In the genomic region with DNA sequence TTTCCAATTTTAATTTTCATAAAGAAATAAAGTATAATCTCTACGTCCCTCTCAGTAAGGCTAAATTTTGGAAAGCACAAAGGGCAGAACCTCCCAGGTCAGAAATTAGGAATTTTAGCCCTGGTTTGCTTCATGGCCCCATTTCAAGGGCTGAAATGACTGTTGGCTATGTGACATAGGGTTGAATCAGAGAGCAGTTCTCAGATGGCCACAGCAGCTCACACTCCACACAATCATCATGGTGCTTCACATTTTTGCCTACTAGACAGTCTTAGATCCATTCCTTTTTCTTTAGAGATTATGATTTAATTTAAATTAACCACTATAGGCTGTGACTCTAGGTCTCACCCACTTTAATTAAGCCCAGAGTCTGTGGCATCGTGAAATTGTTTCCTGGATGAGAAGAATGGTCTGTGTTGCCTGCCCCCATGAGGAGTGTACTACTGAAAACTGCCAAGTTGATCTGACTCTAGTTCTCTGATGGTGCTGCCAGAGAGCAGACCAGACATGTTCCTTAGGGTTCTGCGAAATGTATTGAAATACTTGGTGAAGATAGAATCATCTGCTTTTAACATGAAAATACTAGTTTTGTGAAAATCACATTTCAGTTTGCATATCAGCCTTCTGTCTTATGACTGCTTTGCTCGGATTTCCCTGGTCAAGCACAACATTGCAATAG, we compare ENCODE assay signal across 27 cellular contexts.
"Had no signal": no experiment of that assay in that cellular context is flagged by ENCODE, and none has a peak within 500 bp of the region (broad histone marks: within the 10 kb centered on the region; RNA-seq: fewer than 3 reads in every experiment).

No MANE protein-coding gene starts in this region.

- H3K36me3 Mint-ChIP-seq: natural killer cell had no signal

- H3K27ac Mint-ChIP-seq: mesothelial cell of epicardium; naive B cell; natural killer cell; nephron progenitor cell; neural progenitor cell; progenitor cell of endocrine pancreas; stimulated activated naive B cell treated with anti-CD40 and anti-IgM and Interleukin-4, amounts not matched to agents 10 μg/mL and 1 μg/mL and 100 μg/mL, for 72 hours had no signal

- H3K9me3 ChIP-seq: left ventricle myocardium inferior, neutrophil, ovary, suprapubic skin, thoracic aorta, tibial artery, upper lobe of right lung had no signal

- H3K4me3 ChIP-seq: hepatocyte, left ventricle myocardium inferior, lung, neural progenitor cell, ovary, smooth muscle cell, suprapubic skin, thoracic aorta, tibial artery, upper lobe of right lung had no signal

- H2AFZ ChIP-seq: hepatocyte, neural progenitor cell had no signal

- H3K9me3 Mint-ChIP-seq: mesothelial cell of epicardium; naive B cell; natural killer cell; nephron progenitor cell; neural progenitor cell; stimulated activated naive B cell treated with anti-CD40 and anti-IgM and Interleukin-4, amounts not matched to agents 10 μg/mL and 1 μg/mL and 100 μg/mL, for 72 hours had no signal

- H3K4me3 Mint-ChIP-seq: mesothelial cell of epicardium; naive B cell; natural killer cell; nephron progenitor cell; neural progenitor cell; stimulated activated naive B cell treated with anti-CD40 and anti-IgM and Interleukin-4, amounts not matched to agents 10 μg/mL and 1 μg/mL and 100 μg/mL, for 72 hours had no signal

- H3K27me3 ChIP-seq: hepatocyte, neural progenitor cell, neutrophil, ovary, suprapubic skin, tibial artery, upper lobe of right lung had no signal

- H3K79me2 ChIP-seq: hepatocyte had no signal

- DNase-seq: islet precursor cell; left ventricle myocardium inferior; mesendoderm; naive B cell; natural killer cell; nephron progenitor cell; occipital lobe; ovary; right cardiac atrium; stimulated activated CD4-positive, alpha-beta T cell treated with anti-CD3 and anti-CD28 coated beads, Interleukin-1b, Interleukin-23, amount 100 ng/mL, for 48 hours; stimulated activated CD4-positive, alpha-beta T cell treated with anti-CD3 and anti-CD28 coated beads, Interleukin-2, amount 100 ng/mL, for 48 hours; stimulated activated CD4-positive, alpha-beta T cell treated with anti-CD3 and anti-CD28 coated beads, Interleukin-4, amount 100 ng/mL, for 4 hours; stimulated activated CD8-positive, alpha-beta memory T cell treated with anti-CD3 and anti-CD28 coated beads, Interleukin-4, amount 100 ng/mL, for 48 hours; stimulated activated naive B cell treated with anti-CD40 and anti-IgM and Interleukin-4, amounts not matched to agents 10 μg/mL and 1 μg/mL and 100 μg/mL, for 72 hours; stimulated activated naive CD8-positive, alpha-beta T cell treated with anti-CD3 and anti-CD28 coated beads, Interleukin-15, Interleukin-2, amounts not matched to agents 100 U/mL and 50 U/mL, for 24 hours; tibial artery; trophoblast cell; upper lobe of right lung had no signal

- H3K36me3 ChIP-seq: neural progenitor cell, ovary had no signal

- H3K27me3 Mint-ChIP-seq: naive B cell; progenitor cell of endocrine pancreas; stimulated activated naive B cell treated with anti-CD40 and anti-IgM and Interleukin-4, amounts not matched to agents 10 μg/mL and 1 μg/mL and 100 μg/mL, for 72 hours had no signal

- H3K4me2 ChIP-seq: hepatocyte, neural progenitor cell, smooth muscle cell had no signal

- ATAC-seq: natural killer cell; right cardiac atrium; stimulated activated naive B cell treated with anti-CD40 and anti-IgM and Interleukin-4, amounts not matched to agents 10 μg/mL and 1 μg/mL and 100 μg/mL, for 72 hours; stimulated activated naive CD8-positive, alpha-beta T cell treated with anti-CD3 and anti-CD28 coated beads, Interleukin-15, Interleukin-2, amounts not matched to agents 100 U/mL and 50 U/mL, for 24 hours; upper lobe of right lung had no signal

- H3K27ac ChIP-seq: hepatocyte, left ventricle myocardium inferior, neural progenitor cell, neutrophil, ovary, suprapubic skin, thoracic aorta, tibial artery, upper lobe of right lung had no signal

- H3K9ac ChIP-seq: neural progenitor cell had no signal

- H3K4me1 Mint-ChIP-seq: naive B cell; natural killer cell; nephron progenitor cell; neural progenitor cell; stimulated activated naive B cell treated with anti-CD40 and anti-IgM and Interleukin-4, amounts not matched to agents 10 μg/mL and 1 μg/mL and 100 μg/mL, for 72 hours had no signal

- H3K4me1 ChIP-seq: left ventricle myocardium inferior, neural progenitor cell, suprapubic skin, upper lobe of right lung had no signal
